Comparison of ENCODE assay signal across 8 cellular contexts in genomic region chr7:118352854-118353453, GRCh38.
DNase-seq lines count a peak whose midpoint lies in the region; ATAC-seq and TF ChIP-seq lines count a peak whose summit lies in the region.

No MANE protein-coding gene starts in this region.

- H2AFZ ChIP-seq in Karpas-422 (ENCODE audit: low read length): no peak overlapping the region

- H3K4me3 Mint-ChIP-seq in CD8-positive, alpha-beta T cell: no peak overlapping the region

- ATAC-seq in activated CD4-positive, CD25-positive, alpha-beta regulatory T cell treated with anti-CD3 and anti-CD28 coated beads, Interleukin-2, amount 50 U/mL, for 24 hours: no peak
- ATAC-seq in HG02970 (IDR thresholded peaks at IDR 0.05; ENCODE audit: low FRiP score, unreplicated experiment): no peak
- ATAC-seq in CD8-positive, alpha-beta T cell: no peak

- peak; percentile 13 for TF ChIP-seq CTCF in GM12873 (IDR thresholded peaks at IDR 0.05; ENCODE audit: insufficient read depth, low read depth, low read length, missing control alignments)
- TF ChIP-seq CTCF in CD8-positive, alpha-beta T cell (IDR thresholded peaks at IDR 0.05): no peak

- H3K4me1 ChIP-seq in Karpas-422 (ENCODE audit: low read length): no peaks in the 10 kb centered on the region
- no peaks in the 10 kb centered on the region for H3K4me1 ChIP-seq in CD8-positive, alpha-beta T cell (ENCODE audit: insufficient read depth, low read length)

- H3K4me1 Mint-ChIP-seq in CD8-positive, alpha-beta T cell (ENCODE audit: low read depth): no peaks in the 10 kb centered on the region

- intact Hi-C loops in CD8-positive, alpha-beta T cell (cut with DNase I, micrococcal nuclease): no loop called here

- no peaks in the 10 kb centered on the region for H3K27me3 Mint-ChIP-seq in CD8-positive, alpha-beta T cell (ENCODE audit: low read depth)

- no peaks in the 10 kb centered on the region for H4K20me1 ChIP-seq in Karpas-422 (ENCODE audit: insufficient read depth, low read depth, low read length)

- H3K4me2 ChIP-seq in Karpas-422 (ENCODE audit: low read depth, low read length, poor library complexity, severe bottlenecking): no peak overlapping the region

- no peaks in the 10 kb centered on the region for H3K36me3 Mint-ChIP-seq in CD8-positive, alpha-beta T cell

- no peaks in the 10 kb centered on the region for H3K36me3 ChIP-seq in Karpas-422 (ENCODE audit: insufficient read depth, low read length)
- no peaks in the 10 kb centered on the region for H3K36me3 ChIP-seq in CD8-positive, alpha-beta T cell (ENCODE audit: insufficient read depth, low read length)

- H3K9me2 ChIP-seq in Karpas-422 (replicated peaks; ENCODE audit: insufficient read depth, low read length): no peaks in the 10 kb centered on the region

- H3K27me3 ChIP-seq in Karpas-422 (ENCODE audit: low read length): no peaks in the 10 kb centered on the region
- no peaks in the 10 kb centered on the region for H3K27me3 ChIP-seq in CD8-positive, alpha-beta T cell (ENCODE audit: insufficient read depth, low read length)

- H3K9me3 Mint-ChIP-seq in CD8-positive, alpha-beta T cell: no peaks in the 10 kb centered on the region

- POLR2A ChIA-PET in CD8-positive, alpha-beta T cell (lab: Charles Lee): no interaction called here

- H3K9ac ChIP-seq in Karpas-422 (ENCODE audit: low read length): no peak overlapping the region

- DNase-seq in Karpas-422: peak; percentile 68
- peak; percentile 83 for DNase-seq in SK-MEL-5 (ENCODE audit: low read depth, low spot score)
- DNase-seq in kidney tubule cell (ENCODE audit: low spot score): peak; percentile 38
- DNase-seq in activated naive CD4-positive, alpha-beta T cell treated with anti-CD3 and anti-CD28 coated beads, Interleukin-2, amount 50 U/mL, for 16 hours: no peak
- DNase-seq in CD8-positive, alpha-beta T cell: no peak

- peaks cover 5% of the 10 kb centered on the region for H3K9me3 ChIP-seq in Karpas-422 (ENCODE audit: low read length)
- no peaks in the 10 kb centered on the region for H3K9me3 ChIP-seq in CD8-positive, alpha-beta T cell (ENCODE audit: low read length)

- H3K4me3 ChIP-seq in Karpas-422 (ENCODE audit: low read length): no peak overlapping the region
- no peak overlapping the region for H3K4me3 ChIP-seq in CD8-positive, alpha-beta T cell (ENCODE audit: low read depth, low read length)

- CTCF ChIA-PET in CD8-positive, alpha-beta T cell (lab: Charles Lee): no interaction called here

- in situ Hi-C loops in SK-MEL-5 (cut with HindIII; ENCODE audit: low pct_unique_long_range_greater_than_20kb, low sequenced_read_pairs): no loop called here

- H3K27ac ChIP-seq in Karpas-422 (ENCODE audit: low read length): no peak overlapping the region
- no peak overlapping the region for H3K27ac ChIP-seq in CD8-positive, alpha-beta T cell (ENCODE audit: low read depth, low read length)

- H3K27ac Mint-ChIP-seq in CD8-positive, alpha-beta T cell: no peak overlapping the region

- H3K79me2 ChIP-seq in Karpas-422 (ENCODE audit: low read length): no peaks in the 10 kb centered on the region

Comparison
In these comparisons a context has a peak if more than half of its experiments do, and no peak if none do; other contexts are left out.
1. DNase-seq: peak in Karpas-422 (single experiment), SK-MEL-5 (single experiment) and kidney tubule cell (single experiment); none in activated naive CD4-positive, alpha-beta T cell treated with anti-CD3 and anti-CD28 coated beads, Interleukin-2, amount 50 U/mL, for 16 hours (single experiment) and CD8-positive, alpha-beta T cell (0 of 7).